Comparison of ENCODE assay signal across 10 cellular contexts in the genomic region with DNA sequence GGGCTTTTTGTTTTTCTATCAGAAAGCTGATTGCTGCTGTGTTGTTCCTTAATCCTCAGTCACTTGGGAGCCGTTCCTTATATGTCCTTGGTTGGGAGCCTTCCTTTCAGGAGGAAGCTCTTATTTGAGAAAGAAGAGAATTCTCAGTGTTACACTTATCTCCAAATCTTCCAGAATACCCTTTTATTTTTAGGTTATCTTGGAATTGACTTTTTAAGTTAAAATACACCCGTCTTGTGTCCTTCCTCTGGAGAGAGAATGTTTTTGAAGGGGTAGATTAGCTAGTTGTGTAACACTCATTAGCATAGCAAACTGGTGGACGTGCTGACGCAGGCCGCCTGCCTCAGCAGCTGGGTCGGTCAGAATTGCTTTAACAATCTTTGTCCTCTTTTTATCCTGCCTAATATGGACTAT. TPM values are rescaled to one million over a fixed set of nuclear protein-coding genes. Genes with fewer than 3 reads are reported as not detected.
DNase-seq lines count a peak whose midpoint lies in the region; ATAC-seq and TF ChIP-seq lines count a peak whose summit lies in the region.
"Had no signal": no experiment of that assay in that cellular context is flagged by ENCODE, and none has a peak within 500 bp of the region (broad histone marks: within the 10 kb centered on the region; RNA-seq: fewer than 3 reads in every experiment).

No MANE protein-coding gene starts in this region.

- no peaks in the 10 kb centered on the region for H3K9me3 Mint-ChIP-seq in activated naive CD8-positive, alpha-beta T cell (ENCODE audit: low read depth)
- peaks cover 5% of the 10 kb centered on the region for H3K9me3 Mint-ChIP-seq in activated naive CD8-positive, alpha-beta T cell treated with anti-CD3 and anti-CD28 coated beads for 36 hours
- peaks cover 10% of the 10 kb centered on the region for H3K9me3 Mint-ChIP-seq in nephron
- H3K9me3 Mint-ChIP-seq in activated CD8-positive, alpha-beta T cell treated with anti-CD3 and anti-CD28 coated beads for 36 hours, result peaks cover 8% of the 10 kb centered on the region

- TF ChIP-seq CTCF in nephron (IDR thresholded peaks at IDR 0.05; ENCODE audit: unreplicated experiment in 3 of 3), result no peak
- no peak for TF ChIP-seq CTCF in activated CD8-positive, alpha-beta T cell treated with anti-CD3 and anti-CD28 coated beads for 36 hours (IDR thresholded peaks at IDR 0.05)

- peak; percentile 96 for ATAC-seq in Right ventricle myocardium superior (ENCODE audit: poor library complexity)
- ATAC-seq in activated CD8-positive, alpha-beta T cell treated with anti-CD3 and anti-CD28 coated beads for 36 hours, result no peak

- intact Hi-C loops in Right ventricle myocardium superior (cut with DNase I), result no loop called here
- intact Hi-C loops in activated CD8-positive, alpha-beta T cell treated with anti-CD3 and anti-CD28 coated beads for 36 hours (cut with micrococcal nuclease), result no loop called here

- H3K36me3 Mint-ChIP-seq in activated naive CD8-positive, alpha-beta T cell, result peaks cover 43% of the 10 kb centered on the region
- peaks cover 51% of the 10 kb centered on the region for H3K36me3 Mint-ChIP-seq in activated naive CD8-positive, alpha-beta T cell treated with anti-CD3 and anti-CD28 coated beads for 36 hours
- H3K36me3 Mint-ChIP-seq in nephron (ENCODE audit: low read depth), result peaks cover 30% of the 10 kb centered on the region
- peaks cover 71% of the 10 kb centered on the region for H3K36me3 Mint-ChIP-seq in activated CD8-positive, alpha-beta T cell treated with anti-CD3 and anti-CD28 coated beads for 36 hours (ENCODE audit: low read depth)

- no peaks in the 10 kb centered on the region for H3K27me3 Mint-ChIP-seq in activated naive CD8-positive, alpha-beta T cell
- H3K27me3 Mint-ChIP-seq in activated naive CD8-positive, alpha-beta T cell treated with anti-CD3 and anti-CD28 coated beads for 36 hours, result no peaks in the 10 kb centered on the region
- H3K27me3 Mint-ChIP-seq in nephron (ENCODE audit: low read depth), result no peaks in the 10 kb centered on the region
- no peaks in the 10 kb centered on the region for H3K27me3 Mint-ChIP-seq in activated CD8-positive, alpha-beta T cell treated with anti-CD3 and anti-CD28 coated beads for 36 hours

- peaks cover 57% of the 10 kb centered on the region for H3K4me1 Mint-ChIP-seq in activated naive CD8-positive, alpha-beta T cell (ENCODE audit: low read depth)
- peaks cover 38% of the 10 kb centered on the region for H3K4me1 Mint-ChIP-seq in activated naive CD8-positive, alpha-beta T cell treated with anti-CD3 and anti-CD28 coated beads for 36 hours
- peaks cover 21% of the 10 kb centered on the region for H3K4me1 Mint-ChIP-seq in nephron
- H3K4me1 Mint-ChIP-seq in activated CD8-positive, alpha-beta T cell treated with anti-CD3 and anti-CD28 coated beads for 36 hours (ENCODE audit: low read depth), result peaks cover 50% of the 10 kb centered on the region

- no peak overlapping the region for H3K4me3 Mint-ChIP-seq in activated naive CD8-positive, alpha-beta T cell
- H3K4me3 Mint-ChIP-seq in activated naive CD8-positive, alpha-beta T cell treated with anti-CD3 and anti-CD28 coated beads for 36 hours, result no peak overlapping the region
- H3K4me3 Mint-ChIP-seq in nephron, result no peak overlapping the region
- H3K4me3 Mint-ChIP-seq in activated CD8-positive, alpha-beta T cell treated with anti-CD3 and anti-CD28 coated beads for 36 hours, result no peak overlapping the region

- no peak for DNase-seq in activated naive CD8-positive, alpha-beta T cell treated with anti-CD3 and anti-CD28 coated beads for 36 hours
- peak; percentile 81 for DNase-seq in Right ventricle myocardium superior
- DNase-seq in GDM1 (lab: John Stamatoyannopoulos, UW), result no peak
- DNase-seq in activated CD8-positive, alpha-beta T cell treated with anti-CD3 and anti-CD28 coated beads for 36 hours, result no peak
- DNase-seq in NCI-H2107 (lab: John Stamatoyannopoulos, UW), result no peak
- no peak for DNase-seq in AG08396 (ENCODE audit: low spot score)
- DNase-seq: NCI-H2171 treated with DMSO at 0.1 percent for 48 hours; stimulated activated CD4-positive, alpha-beta T cell treated with anti-CD3 and anti-CD28 coated beads, Interleukin-4, amount 100 ng/mL, for 1 hour had no signal

- CTCF ChIA-PET in activated CD8-positive, alpha-beta T cell treated with anti-CD3 and anti-CD28 coated beads for 36 hours (lab: Charles Lee), result interaction anchor here (1.3 kb wide), 1 partner anchor 28 kb away, joined by 3 read pairs; no protein-coding TSS in a partner anchor

- POLR2A ChIA-PET in activated CD8-positive, alpha-beta T cell treated with anti-CD3 and anti-CD28 coated beads for 36 hours (lab: Charles Lee), result interaction anchor here (0.7 to 1.0 kb wide), 3 partner anchors 13 to 427 kb away, joined by 3 read pairs; no protein-coding TSS in a partner anchor

- H3K27ac Mint-ChIP-seq in activated naive CD8-positive, alpha-beta T cell, result peak overlapping the region; percentile 19
- no peak overlapping the region for H3K27ac Mint-ChIP-seq in activated naive CD8-positive, alpha-beta T cell treated with anti-CD3 and anti-CD28 coated beads for 36 hours
- peak overlapping the region; percentile 22 to 70 (median 42) for H3K27ac Mint-ChIP-seq in nephron
- H3K27ac Mint-ChIP-seq in activated CD8-positive, alpha-beta T cell treated with anti-CD3 and anti-CD28 coated beads for 36 hours, result no peak overlapping the region

RNA-seq across cellular contexts. Expression of gene LRRC8B, which starts 42.1 kb away (rescaled TPM):
- total RNA-seq in activated naive CD8-positive, alpha-beta T cell treated with anti-CD3 and anti-CD28 coated beads for 36 hours, result 10 to 100 TPM; 22.3 to 24.5 TPM
- 2.5 TPM for total RNA-seq in Right ventricle myocardium superior
- total RNA-seq in activated CD8-positive, alpha-beta T cell treated with anti-CD3 and anti-CD28 coated beads for 36 hours, result 10 to 100 TPM; 24.9 to 31.7 TPM

Comparison
In these comparisons a context has a peak if more than half of its experiments do, and no peak if none do; other contexts are left out.
1. H3K27ac Mint-ChIP-seq: peak in activated naive CD8-positive, alpha-beta T cell (single experiment) and nephron (3 of 3); none in activated naive CD8-positive, alpha-beta T cell treated with anti-CD3 and anti-CD28 coated beads for 36 hours (single experiment) and activated CD8-positive, alpha-beta T cell treated with anti-CD3 and anti-CD28 coated beads for 36 hours (single experiment).